ENCODE assay signal across 23 cellular contexts in the genomic region with DNA sequence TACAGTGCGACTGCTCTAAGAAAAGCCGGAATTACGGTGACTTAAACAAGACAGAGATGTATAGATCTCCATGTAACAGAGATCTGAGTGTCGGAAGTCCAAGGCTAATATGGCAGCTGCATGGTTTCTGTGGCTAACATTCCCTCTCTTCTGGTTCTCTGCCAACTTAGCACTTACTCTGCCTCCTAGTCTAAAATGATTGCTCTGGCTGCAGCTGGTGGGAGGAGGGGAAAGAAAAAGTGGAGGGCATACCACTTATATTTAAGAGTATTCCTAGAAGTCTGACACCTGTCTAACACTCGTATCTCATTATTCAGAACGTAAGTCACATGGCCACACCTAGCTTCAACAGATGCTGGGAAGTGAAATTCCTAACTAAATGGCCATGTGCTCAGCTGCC.
A peak's percentile ranks its signal among the peaks of the same experiment; 100 is the strongest.
DNase-seq lines count a peak whose midpoint lies in the region; ATAC-seq, FAIRE-seq and TF ChIP-seq lines count a peak whose summit lies in the region.
"Had no signal": no experiment of that assay in that cellular context is flagged by ENCODE, and none has a peak within 500 bp of the region (broad histone marks: within the 10 kb centered on the region; RNA-seq: fewer than 3 reads in every experiment).

No MANE protein-coding gene starts in this region.

- no peaks in the 10 kb centered on the region for H3K36me3 Mint-ChIP-seq in astrocyte (ENCODE audit: low read depth, unreplicated experiment)
- H3K36me3 Mint-ChIP-seq: CD8-positive, alpha-beta memory T cell; memory B cell; naive thymus-derived CD8-positive, alpha-beta T cell; WTC11 had no signal

- no peaks in the 10 kb centered on the region for H3K9me3 ChIP-seq in astrocyte (ENCODE audit: insufficient read depth, low read depth, low read length)
- H3K9me3 ChIP-seq: sigmoid colon had no signal

- H3K27ac Mint-ChIP-seq in astrocyte (ENCODE audit: unreplicated experiment), result no peak overlapping the region
- H3K27ac Mint-ChIP-seq: activated T-helper 1 cell treated with anti-CD3 and anti-CD28 coated beads, Interleukin-12 subunit alpha, Interleukin-12 subunit beta, Interleukin-2, Interleukin-4 antibody, amounts not matched to agents 30 ng/mL and 10 ng/mL and 1 ng/mL, durations not matched to agents 14 hours and 24 hours and 36 hours; CD8-positive, alpha-beta memory T cell; dendritic cell treated with granulocyte-macrophage colony-stimulating factor and Interleukin-4, amounts not matched to agents 40 ng/mL and 50 ng/mL, for 4 days; memory B cell; naive thymus-derived CD8-positive, alpha-beta T cell; WTC11 had no signal

- no peak for ATAC-seq in GM19452 (IDR thresholded peaks at IDR 0.05; ENCODE audit: unreplicated experiment)
- ATAC-seq in GM18517 (IDR thresholded peaks at IDR 0.05; ENCODE audit: unreplicated experiment), result no peak
- ATAC-seq: naive thymus-derived CD8-positive, alpha-beta T cell; WTC11 had no signal

- DNase-seq in DMS79 treated with DMSO at 0.1 percent for 48 hours (lab: John Stamatoyannopoulos, UW) (peak; percentile 52), NCI-H1436 (lab: John Stamatoyannopoulos, UW) (peak; percentile 88), NCI-H345 (lab: John Stamatoyannopoulos, UW) (peak; percentile 50), astrocyte (ENCODE audit: low read depth) (peak; percentile 14), GM12891 (ENCODE audit: insufficient read length, low spot score) (no peak)
- DNase-seq: brain microvascular endothelial cell; CD8-positive, alpha-beta memory T cell; foreskin fibroblast; kidney; naive thymus-derived CD8-positive, alpha-beta T cell; NCI-H1048; Right ventricle myocardium superior; sigmoid colon; stimulated activated CD4-positive, alpha-beta T cell treated with anti-CD3 and anti-CD28 coated beads, Interleukin-2, amount 100 ng/mL, for 24 hours; T-helper 2 cell had no signal

- no peak for TF ChIP-seq POLR2A in GM12891 (IDR thresholded peaks at IDR 0.05; ENCODE audit: low read depth, low read length)

- no peak overlapping the region for H3K4me3 Mint-ChIP-seq in astrocyte (ENCODE audit: unreplicated experiment)
- H3K4me3 Mint-ChIP-seq: activated T-helper 1 cell treated with anti-CD3 and anti-CD28 coated beads, Interleukin-12 subunit alpha, Interleukin-12 subunit beta, Interleukin-2, Interleukin-4 antibody, amounts not matched to agents 30 ng/mL and 10 ng/mL and 1 ng/mL, durations not matched to agents 14 hours and 24 hours and 36 hours; CD8-positive, alpha-beta memory T cell; dendritic cell treated with granulocyte-macrophage colony-stimulating factor and Interleukin-4, amounts not matched to agents 40 ng/mL and 50 ng/mL, for 4 days; memory B cell; naive thymus-derived CD8-positive, alpha-beta T cell; WTC11 had no signal

- no peaks in the 10 kb centered on the region for H3K27me3 ChIP-seq in astrocyte (ENCODE audit: insufficient read depth, low read length)
- H3K27me3 ChIP-seq: brain microvascular endothelial cell, sigmoid colon had no signal

- no peak overlapping the region for H2AFZ ChIP-seq in astrocyte (ENCODE audit: low read depth, low read length)

- H3K79me2 ChIP-seq in astrocyte (ENCODE audit: insufficient read depth, low read length), result no peaks in the 10 kb centered on the region

- no peaks in the 10 kb centered on the region for H3K36me3 ChIP-seq in astrocyte (ENCODE audit: insufficient read depth, low read length)
- H3K36me3 ChIP-seq: brain microvascular endothelial cell, sigmoid colon had no signal

- no peak for TF ChIP-seq CTCF in astrocyte (IDR thresholded peaks at IDR 0.05; ENCODE audit: insufficient read depth, low read depth, low read length)

- H3K4me1 ChIP-seq in astrocyte (ENCODE audit: insufficient read depth, low read length), result peaks cover 18% of the 10 kb centered on the region
- H3K4me1 ChIP-seq: sigmoid colon had no signal

- no peaks in the 10 kb centered on the region for H3K27me3 Mint-ChIP-seq in astrocyte (ENCODE audit: low read depth, unreplicated experiment)
- H3K27me3 Mint-ChIP-seq: dendritic cell treated with granulocyte-macrophage colony-stimulating factor and Interleukin-4, amounts not matched to agents 40 ng/mL and 50 ng/mL, for 4 days; memory B cell had no signal

- no peaks in the 10 kb centered on the region for H4K20me1 ChIP-seq in astrocyte (ENCODE audit: insufficient read depth, low read length)

- H3K9me3 Mint-ChIP-seq in astrocyte (ENCODE audit: unreplicated experiment), result no peaks in the 10 kb centered on the region
- H3K9me3 Mint-ChIP-seq: activated T-helper 1 cell treated with anti-CD3 and anti-CD28 coated beads, Interleukin-12 subunit alpha, Interleukin-12 subunit beta, Interleukin-2, Interleukin-4 antibody, amounts not matched to agents 30 ng/mL and 10 ng/mL and 1 ng/mL, durations not matched to agents 14 hours and 24 hours and 36 hours; dendritic cell treated with granulocyte-macrophage colony-stimulating factor and Interleukin-4, amounts not matched to agents 40 ng/mL and 50 ng/mL, for 4 days; memory B cell; naive thymus-derived CD8-positive, alpha-beta T cell had no signal

- FAIRE-seq in astrocyte (lab: Jason Lieb, UNC), result no peak
- no peak for FAIRE-seq in GM12891 (lab: Jason Lieb, UNC)
- FAIRE-seq: endothelial cell of umbilical vein, kidney had no signal

- no peak overlapping the region for H3K4me2 ChIP-seq in astrocyte (ENCODE audit: low read length)
- H3K4me2 ChIP-seq: KMS-11 had no signal

- no peak overlapping the region for H3K9ac ChIP-seq in astrocyte (ENCODE audit: low read length)
- H3K9ac ChIP-seq: KMS-11 had no signal

- peaks cover 34% of the 10 kb centered on the region for H3K4me1 Mint-ChIP-seq in astrocyte (ENCODE audit: low read depth, unreplicated experiment)
- H3K4me1 Mint-ChIP-seq: CD8-positive, alpha-beta memory T cell; memory B cell; naive thymus-derived CD8-positive, alpha-beta T cell had no signal

- no peak overlapping the region for H3K4me3 ChIP-seq in astrocyte (ENCODE audit: insufficient read depth, low read depth, low read length)
- H3K4me3 ChIP-seq: sigmoid colon had no signal

- no peak overlapping the region for H3K27ac ChIP-seq in astrocyte (ENCODE audit: low read depth, low read length)
- H3K27ac ChIP-seq: brain microvascular endothelial cell, KMS-11, sigmoid colon had no signal

TF ChIP-seq in GM12891, 5 proteins besides CTCF, POLR2A, EP300 and RAD21:
- TF ChIP-seq POLR2AphosphoS5 (IDR thresholded peaks at IDR 0.05; ENCODE audit: low read depth, low read length) (no peak), POU2F2 (IDR thresholded peaks at IDR 0.05; ENCODE audit: low read depth, low read length) (no peak), SPI1 (IDR thresholded peaks at IDR 0.05; ENCODE audit: low read depth, low read length) (no peak)
